ENCODE assay signal across 13 cellular contexts in the genomic region with DNA sequence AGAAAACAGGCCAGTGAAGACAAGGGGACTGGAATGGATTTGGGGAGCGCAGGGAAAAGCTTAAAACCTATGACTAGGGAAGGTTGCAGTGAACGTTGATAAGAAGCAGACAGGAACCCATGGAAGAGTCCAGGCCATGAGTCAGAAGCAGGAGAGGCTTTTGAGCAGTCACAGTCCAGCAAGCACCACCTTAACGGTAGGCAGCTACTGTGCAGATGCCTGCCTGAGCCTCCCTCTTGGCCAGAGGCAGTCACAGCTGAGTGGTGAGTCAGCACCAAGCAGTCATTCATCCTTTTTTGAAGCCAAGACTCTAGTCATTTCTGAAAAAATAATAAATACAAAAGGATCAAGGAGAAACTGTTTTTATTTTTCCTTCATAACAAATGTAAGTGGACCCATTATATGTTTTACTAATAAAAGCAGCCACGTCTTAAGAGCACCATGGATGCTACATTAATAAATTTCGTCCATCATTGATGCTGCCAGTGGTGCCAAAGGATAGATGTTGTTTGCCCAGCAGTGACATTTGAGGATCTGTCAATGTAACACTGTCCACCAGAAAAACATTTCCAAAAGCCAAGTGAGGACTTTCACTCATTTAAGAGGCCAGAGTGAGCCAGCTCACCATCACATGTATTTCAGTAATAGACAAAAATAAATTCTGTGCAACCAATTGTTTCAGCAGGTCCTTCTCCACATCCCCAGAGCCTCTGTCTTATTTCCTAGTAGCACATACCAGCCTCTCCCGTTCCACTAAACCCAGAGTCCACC. TPM values are rescaled to one million over a fixed set of nuclear protein-coding genes. Genes with fewer than 3 reads are reported as not detected.
DNase-seq lines count a peak whose midpoint lies in the region; ATAC-seq and TF ChIP-seq lines count a peak whose summit lies in the region.
"Had no signal": no experiment of that assay in that cellular context is flagged by ENCODE, and none has a peak within 500 bp of the region (broad histone marks: within the 10 kb centered on the region; RNA-seq: fewer than 3 reads in every experiment).

No MANE protein-coding gene starts in this region.

- TF ChIP-seq CTCF in epithelial cell of esophagus (IDR thresholded peaks at IDR 0.05; ENCODE audit: insufficient read depth, low read depth, low read length, missing control alignments) (no peak), osteoblast (IDR thresholded peaks at IDR 0.05; ENCODE audit: extremely low read depth, low read depth, low read length) (no peak)

- no peaks in the 10 kb centered on the region for H3K9me3 ChIP-seq in osteoblast (ENCODE audit: low read depth, low read length)
- H3K9me3 ChIP-seq: neutrophil had no signal

- no peak for ATAC-seq in HG02884 (IDR thresholded peaks at IDR 0.05; ENCODE audit: unreplicated experiment)

- in situ Hi-C loops in Caki2 (cut with HindIII; ENCODE audit: low pct_unique_long_range_greater_than_20kb, low sequenced_read_pairs) = no loop called here

- no peak overlapping the region for H3K4me2 ChIP-seq in osteoblast (ENCODE audit: insufficient read depth, low read length)
- H3K4me2 ChIP-seq: PC-9 had no signal

- no peaks in the 10 kb centered on the region for H3K79me2 ChIP-seq in osteoblast (ENCODE audit: insufficient read depth, low read length)

- no peak overlapping the region for H3K4me3 ChIP-seq in epithelial cell of esophagus (ENCODE audit: low read length)
- no peak overlapping the region for H3K4me3 ChIP-seq in osteoblast (ENCODE audit: insufficient read depth, low read length)
- H3K4me3 ChIP-seq: PC-9 had no signal

- no peak overlapping the region for H3K27ac ChIP-seq in osteoblast (ENCODE audit: low read depth, low read length)
- H3K27ac ChIP-seq: neutrophil, PC-9 had no signal

- H3K27me3 ChIP-seq in osteoblast (ENCODE audit: insufficient read depth, low read length) = no peaks in the 10 kb centered on the region
- H3K27me3 ChIP-seq: neutrophil had no signal

- H4K20me1 ChIP-seq in osteoblast (ENCODE audit: insufficient read depth, low read length) = no peaks in the 10 kb centered on the region

- H3K36me3 ChIP-seq in osteoblast (ENCODE audit: insufficient read depth, low read length) = no peaks in the 10 kb centered on the region
- H3K36me3 ChIP-seq: neutrophil had no signal

- peaks cover 10% of the 10 kb centered on the region for H3K4me1 ChIP-seq in osteoblast (ENCODE audit: insufficient read depth, low read length)

- DNase-seq in Caki2 (ENCODE audit: low read depth) (peak; percentile 79), NCI-H226 (peak; percentile 82), epithelial cell of esophagus (ENCODE audit: low read depth) (peak; percentile 94), osteoblast (ENCODE audit: insufficient read length, low spot score, missing footprints) (peak; percentile 72), NCI-H1694 (lab: John Stamatoyannopoulos, UW) (no peak), NAMALWA (ENCODE audit: low spot score) (no peak), NCI-H82 (lab: John Stamatoyannopoulos, UW) (no peak)
- DNase-seq: activated B cell treated with CpG ODN at 0.5 μM for 24 hours, activated gamma-delta T cell, NCI-H1105 treated with DMSO at 0.1 percent for 48 hours had no signal

- H2AFZ ChIP-seq in osteoblast (ENCODE audit: low read length) = no peak overlapping the region
- H2AFZ ChIP-seq: PC-9 had no signal

RNA-seq across cellular contexts. Expression of a gene that starts 42.1 kb away (rescaled TPM):
- total RNA-seq in Caki2 (2014; rRNA removed; shearing (Covaris generic); ENCODE audit: low replicate concordance) = not detected in 2 replicates
- total RNA-seq in osteoblast = not detected in 2 replicates
- total RNA-seq: activated B cell treated with CpG ODN at 0.5 μM for 24 hours, PC-9 had no signal

Comparison
In these comparisons a context has a peak if more than half of its experiments do, and no peak if none do; other contexts are left out.
1. DNase-seq: peak in Caki2 (single experiment), NCI-H226 (single experiment), epithelial cell of esophagus (single experiment) and osteoblast (single experiment); none in NCI-H1694 (single experiment), NAMALWA (single experiment) and NCI-H82 (single experiment).